Comparison of ENCODE assay signal across 10 cellular contexts in genomic region chr5:150561571-150562295, GRCh38. TPM values are rescaled to one million over a fixed set of nuclear protein-coding genes. Genes with fewer than 3 reads are reported as not detected.
A peak's percentile ranks its signal among the peaks of the same experiment; 100 is the strongest.
DNase-seq lines count a peak whose midpoint lies in the region; ATAC-seq and TF ChIP-seq lines count a peak whose summit lies in the region.
"Had no signal": no experiment of that assay in that cellular context is flagged by ENCODE, and none has a peak within 500 bp of the region (broad histone marks: within the 10 kb centered on the region; RNA-seq: fewer than 3 reads in every experiment).

No MANE protein-coding gene starts in this region.

- peaks cover 52% of the 10 kb centered on the region for H3K4me1 ChIP-seq in adipocyte (ENCODE audit: control insufficient read depth, insufficient read depth, low read length)

- POLR2A ChIA-PET in RWPE1 (lab: Yijun Ruan, JAX; ENCODE audit: low non-redundant PET): no interaction called here

- CTCF ChIA-PET in RWPE1 (lab: Yijun Ruan, JAX): interaction anchor here (0.6 to 4.4 kb wide), 8 partner anchors 37 to 141 kb away, joined by 3 to 47 read pairs (median 4); partner anchors contain the start of gene RBM22

- H3K4me3 ChIP-seq in adipocyte (ENCODE audit: low read length): no peak overlapping the region

- H3K4me1 Mint-ChIP-seq in natural killer cell treated with Interleukin-12 subunit alpha and Interleukin-12 subunit beta and Interleukin-15 and Interleukin-18, amount 100 ng/mL, for 72 hours (ENCODE audit: low read depth in 2 of 2): no peaks in the 10 kb centered on the region
- no peaks in the 10 kb centered on the region for H3K4me1 Mint-ChIP-seq in natural killer cell
- H3K4me1 Mint-ChIP-seq: CD8-positive, alpha-beta memory T cell had no signal

- no peak overlapping the region for H3K27ac Mint-ChIP-seq in natural killer cell treated with Interleukin-12 subunit alpha and Interleukin-12 subunit beta and Interleukin-15 and Interleukin-18, amount 100 ng/mL, for 72 hours
- H3K27ac Mint-ChIP-seq in natural killer cell: no peak overlapping the region
- H3K27ac Mint-ChIP-seq: CD8-positive, alpha-beta memory T cell had no signal

- TF ChIP-seq CTCF in natural killer cell (IDR thresholded peaks at IDR 0.05) (no peak), RWPE1 (conservative IDR thresholded peaks at IDR 0.05; ENCODE audit: low read depth) (no peak)

- H3K4me3 Mint-ChIP-seq in natural killer cell treated with Interleukin-12 subunit alpha and Interleukin-12 subunit beta and Interleukin-15 and Interleukin-18, amount 100 ng/mL, for 72 hours: no peak overlapping the region
- H3K4me3 Mint-ChIP-seq in natural killer cell: no peak overlapping the region
- H3K4me3 Mint-ChIP-seq: CD8-positive, alpha-beta memory T cell had no signal

- no peaks in the 10 kb centered on the region for H3K36me3 Mint-ChIP-seq in natural killer cell treated with Interleukin-12 subunit alpha and Interleukin-12 subunit beta and Interleukin-15 and Interleukin-18, amount 100 ng/mL, for 72 hours
- H3K36me3 Mint-ChIP-seq in natural killer cell: no peaks in the 10 kb centered on the region
- H3K36me3 Mint-ChIP-seq: CD8-positive, alpha-beta memory T cell had no signal

- H3K9me3 ChIP-seq in adipocyte (ENCODE audit: control insufficient read depth, low read length): peaks cover 4% of the 10 kb centered on the region

- DNase-seq in natural killer cell treated with Interleukin-12 subunit alpha and Interleukin-12 subunit beta and Interleukin-15 and Interleukin-18, amount 100 ng/mL, for 72 hours (ENCODE audit: low spot score): peak; percentile 5
- DNase-seq in natural killer cell: no peak
- DNase-seq in adipocyte (ENCODE audit: low read depth): no peak
- peak in 1 of 2 donors; percentile 21 for DNase-seq in left colon
- no peak for DNase-seq in NCI-H1930 (lab: John Stamatoyannopoulos, UW)
- DNase-seq in RWPE1 (ENCODE audit: low spot score): no peak
- no peak for DNase-seq in stimulated activated CD4-positive, alpha-beta T cell treated with anti-CD3 and anti-CD28 coated beads, Interleukin-2, amount 100 ng/mL, for 48 hours
- DNase-seq: NCI-H1417 treated with DMSO at 0.1 percent for 48 hours, SHP77 treated with DMSO at 0.1 percent for 48 hours had no signal

- H3K27me3 ChIP-seq in adipocyte (replicated peaks; ENCODE audit: control insufficient read depth, insufficient read depth, low read length): no peaks in the 10 kb centered on the region

- peak overlapping the region; percentile 66 for H3K9ac ChIP-seq in adipocyte (ENCODE audit: low read length)

- ATAC-seq in natural killer cell treated with Interleukin-12 subunit alpha and Interleukin-12 subunit beta and Interleukin-15 and Interleukin-18, amount 100 ng/mL, for 72 hours: no peak
- ATAC-seq in natural killer cell (no peak), left colon (peak; percentile 42)

- H3K27me3 Mint-ChIP-seq in natural killer cell treated with Interleukin-12 subunit alpha and Interleukin-12 subunit beta and Interleukin-15 and Interleukin-18, amount 100 ng/mL, for 72 hours: no peaks in the 10 kb centered on the region
- no peaks in the 10 kb centered on the region for H3K27me3 Mint-ChIP-seq in natural killer cell (ENCODE audit: low read depth in 2 of 2)

- H3K9me3 Mint-ChIP-seq in natural killer cell treated with Interleukin-12 subunit alpha and Interleukin-12 subunit beta and Interleukin-15 and Interleukin-18, amount 100 ng/mL, for 72 hours: no peaks in the 10 kb centered on the region
- H3K9me3 Mint-ChIP-seq in natural killer cell: no peaks in the 10 kb centered on the region
- H3K9me3 Mint-ChIP-seq: CD8-positive, alpha-beta memory T cell had no signal

- peaks cover 5% of the 10 kb centered on the region for H3K36me3 ChIP-seq in adipocyte (ENCODE audit: control insufficient read depth, insufficient read depth, low read length, severe bottlenecking)

- no peak overlapping the region for H3K27ac ChIP-seq in RWPE1

- intact Hi-C loops in natural killer cell (cut with micrococcal nuclease): loop anchor here (1.0 to 5.0 kb wide), 4 partner anchors 95 to 286 kb away; partner anchors contain the start of gene SMIM3
- intact Hi-C loops in left colon (cut with DNase I, micrococcal nuclease): loop anchor here in 1 of 2 donors (5.0 to 10.0 kb wide), 2 partner anchors 91 to 283 kb away; partner anchors contain the start of gene IRGM

RNA-seq across cellular contexts. Expression of gene NDST1, which starts 53.8 kb away (rescaled TPM):
- 1 to 10 TPM; 4.0 to 7.8 TPM for total RNA-seq in natural killer cell treated with Interleukin-12 subunit alpha and Interleukin-12 subunit beta and Interleukin-15 and Interleukin-18, amount 100 ng/mL, for 72 hours
- total RNA-seq in natural killer cell (10 to 100 TPM in 1 of 3 donors, 1 to 10 TPM in 2; 2.8 to 12.3 (median 4.3) TPM), left colon (10 to 100 TPM; 63.5 to 73.9 TPM)

Comparison
In these comparisons a context has a peak if more than half of its experiments do, and no peak if none do; other contexts are left out.
1. RNA of gene NDST1, which starts 53.8 kb away (total RNA-seq): 63.5 to 73.9 TPM in left colon; 4.0 to 7.8 TPM in natural killer cell treated with Interleukin-12 subunit alpha and Interleukin-12 subunit beta and Interleukin-15 and Interleukin-18, amount 100 ng/mL, for 72 hours and 2.8 to 12.3 TPM in natural killer cell; every median in the first group is over 4 times any median in the second.